19 cellular contexts compared by ENCODE assay signal in genomic region chr15:73442968-73443367, GRCh38. TPM values are rescaled to one million over a fixed set of nuclear protein-coding genes. Genes with fewer than 3 reads are reported as not detected.
DNase-seq lines count a peak whose midpoint lies in the region; ATAC-seq and TF ChIP-seq lines count a peak whose summit lies in the region.
"Had no signal": no experiment of that assay in that cellular context is flagged by ENCODE, and none has a peak within 500 bp of the region (broad histone marks: within the 10 kb centered on the region; RNA-seq: fewer than 3 reads in every experiment).

REC114 (plus strand) TSS chr15:73443164; CDS start chr15:73443186, 22 bp downstream.

- H3K4me3 ChIP-seq in GM23338 (no peak within 1 kb of the TSS), endodermal cell (ENCODE audit: low read length) (no peak within 1 kb of the TSS), testis (peak within 1 kb of the TSS; percentile 45 to 46), stomach (no peak within 1 kb of the TSS)
- H3K4me3 ChIP-seq: BLaER1 treated with 17β-estradiol and CSF1 and Interleukin-3, amounts not matched to agents 10 nM and 100 nM; GM23248 had no signal

- no peak within 1 kb of the TSS for H3K4me2 ChIP-seq in GM23338
- H3K4me2 ChIP-seq: BLaER1 treated with 17β-estradiol and CSF1 and Interleukin-3, amounts not matched to agents 10 nM and 100 nM had no signal

- intact Hi-C loops in testis (cut with DNase I; ENCODE audit: low total_unique reads), result no loop called here
- intact Hi-C loops in stomach (cut with DNase I; ENCODE audit: low total_unique reads), result no loop called here

- no peaks in the 10 kb centered on the region for H3K36me3 ChIP-seq in GM23338 (ENCODE audit: insufficient read depth)
- no peaks in the 10 kb centered on the region for H3K36me3 ChIP-seq in endodermal cell (ENCODE audit: control insufficient read depth, insufficient read depth, low read length)
- H3K36me3 ChIP-seq in testis (ENCODE audit: low read depth, missing control alignments), result no peaks in the 10 kb centered on the region
- no peaks in the 10 kb centered on the region for H3K36me3 ChIP-seq in stomach
- H3K36me3 ChIP-seq: BLaER1 treated with 17β-estradiol and CSF1 and Interleukin-3, amounts not matched to agents 10 nM and 100 nM had no signal

- no peaks in the 10 kb centered on the region for H3K79me2 ChIP-seq in GM23338 (replicated peaks; ENCODE audit: insufficient read depth)

- peaks cover 8% of the 10 kb centered on the region; the same call in 1 of the 2 replicates for H3K9me2 ChIP-seq in GM23338 (ENCODE audit: insufficient read depth)

- POLR2A ChIA-PET in WTC11 (lab: Charles Lee), result no interaction called here

- TF ChIP-seq CTCF in GM23338 (conservative IDR thresholded peaks at IDR 0.05; ENCODE audit: low read depth in 2 of 2) (no peak), WTC11 (IDR thresholded peaks at IDR 0.05) (no peak), endodermal cell (conservative IDR thresholded peaks at IDR 0.05) (no peak), testis (IDR thresholded peaks at IDR 0.05) (no peak), stomach (IDR thresholded peaks at IDR 0.05) (no peak)

- H3K27ac ChIP-seq in GM23338 (ENCODE audit: low read depth) (no peak within 1 kb of the TSS), endodermal cell (ENCODE audit: low read depth, low read length) (no peak within 1 kb of the TSS), testis (no peak within 1 kb of the TSS), stomach (no peak within 1 kb of the TSS)
- H3K27ac ChIP-seq: BLaER1 treated with 17β-estradiol and CSF1 and Interleukin-3, amounts not matched to agents 10 nM and 100 nM; GM23248 had no signal

- CTCF ChIA-PET in WTC11 (lab: Charles Lee), result no interaction called here

- no peaks in the 10 kb centered on the region for H4K20me1 ChIP-seq in GM23338 (replicated peaks; ENCODE audit: insufficient read depth)
- H4K20me1 ChIP-seq: BLaER1 treated with 17β-estradiol and CSF1 and Interleukin-3, amounts not matched to agents 10 nM and 100 nM had no signal

- H2AFZ ChIP-seq in GM23338, result no peak within 1 kb of the TSS; the same call in 1 of the 2 replicates
- H2AFZ ChIP-seq: GM23248 had no signal

- H3K4me1 Mint-ChIP-seq in GM23338 (peaks cover 6% of the 10 kb centered on the region), WTC11 (no peaks in the 10 kb centered on the region), endodermal cell (no peaks in the 10 kb centered on the region)

- TF ChIP-seq EP300 in stomach (IDR thresholded peaks at IDR 0.05), result no peak

- H3K27ac Mint-ChIP-seq in GM23338, result no peak within 1 kb of the TSS
- no peak within 1 kb of the TSS for H3K27ac Mint-ChIP-seq in WTC11
- H3K27ac Mint-ChIP-seq in endodermal cell, result no peak within 1 kb of the TSS
- H3K27ac Mint-ChIP-seq: CD8-positive, alpha-beta T cell had no signal

- no peaks in the 10 kb centered on the region; the same call in 2 of the 3 replicates for H3K9me3 Mint-ChIP-seq in GM23338
- peaks cover 4% of the 10 kb centered on the region; the same call in 1 of the 2 replicates for H3K9me3 Mint-ChIP-seq in WTC11
- peaks cover 2% of the 10 kb centered on the region for H3K9me3 Mint-ChIP-seq in endodermal cell
- H3K9me3 Mint-ChIP-seq: H9 had no signal

- H3K9me3 ChIP-seq in endodermal cell (ENCODE audit: control insufficient read depth, low read length) (no peaks in the 10 kb centered on the region), testis (no peaks in the 10 kb centered on the region), stomach (no peaks in the 10 kb centered on the region)

- TF ChIP-seq POLR2A in testis (IDR thresholded peaks at IDR 0.05), result no peak
- no peak for TF ChIP-seq POLR2A in stomach (IDR thresholded peaks at IDR 0.05)

- H3K4me3 Mint-ChIP-seq in GM23338, result no peak within 1 kb of the TSS
- H3K4me3 Mint-ChIP-seq in WTC11, result no peak within 1 kb of the TSS
- no peak within 1 kb of the TSS for H3K4me3 Mint-ChIP-seq in endodermal cell
- H3K4me3 Mint-ChIP-seq: CD8-positive, alpha-beta T cell; H9 had no signal

- H3F3A ChIP-seq in GM23338 (replicated peaks; ENCODE audit: low read depth), result no peaks in the 10 kb centered on the region

- H3K36me3 Mint-ChIP-seq in GM23338 (ENCODE audit: low read depth), result no peaks in the 10 kb centered on the region
- H3K36me3 Mint-ChIP-seq in WTC11, result no peaks in the 10 kb centered on the region
- no peaks in the 10 kb centered on the region for H3K36me3 Mint-ChIP-seq in endodermal cell (ENCODE audit: low read depth)

- WGBS in endodermal cell (ENCODE audit: insufficient coverage in 1 of 2, insufficient read length in 1 of 2), 2 experiments, result 94% methylated on average over 19 to 22 of the region's 22 CpGs
- 50 to 82% methylated on average over 2 to 19 of the region's 22 CpGs for WGBS in testis, 2 donors
- 93 to 96% (median 94%) methylated on average over 22 of the region's 22 CpGs for WGBS in stomach, 5 donors

- DNase-seq in GM23338 (ENCODE audit: low spot score) (peak; percentile 34), WTC11 (ENCODE audit: low spot score) (peak; percentile 20), endodermal cell (peak; percentile 43), testis (peak; percentile 80), stomach (no peak), LoVo (ENCODE audit: low spot score) (no peak)
- no peak for DNase-seq in effector CD8-positive, alpha-beta T cell (lab: John Stamatoyannopoulos, UW)
- DNase-seq: 8988T; Calu3; CD8-positive, alpha-beta T cell; DMS53; DND-41; EL; GM23248; H9 had no signal

- H3K27me3 ChIP-seq in GM23338 (ENCODE audit: insufficient read depth) (no peaks in the 10 kb centered on the region), endodermal cell (ENCODE audit: control insufficient read depth, insufficient read depth, low read length, poor library complexity, severe bottlenecking) (no peaks in the 10 kb centered on the region), testis (no peaks in the 10 kb centered on the region), stomach (peaks cover 0 to 29% (median 4%) of the 10 kb centered on the region in 3 donors)
- H3K27me3 ChIP-seq: BLaER1 treated with 17β-estradiol and CSF1 and Interleukin-3, amounts not matched to agents 10 nM and 100 nM had no signal

- ATAC-seq in GM23338, result peak; percentile 53
- peak; percentile 66 for ATAC-seq in WTC11
- ATAC-seq: CD8-positive, alpha-beta T cell had no signal

- H3K9ac ChIP-seq in endodermal cell (ENCODE audit: extremely low read depth, low read length, poor library complexity, severe bottlenecking), result no peak within 1 kb of the TSS
- H3K9ac ChIP-seq: BLaER1 treated with 17β-estradiol and CSF1 and Interleukin-3, amounts not matched to agents 10 nM and 100 nM; GM23248 had no signal

- H3K4me1 ChIP-seq in GM23338 (ENCODE audit: insufficient read depth) (no peaks in the 10 kb centered on the region), endodermal cell (ENCODE audit: control insufficient read depth, insufficient read depth, low read length) (no peaks in the 10 kb centered on the region), testis (no peaks in the 10 kb centered on the region), stomach (no peaks in the 10 kb centered on the region)

- H3K27me3 Mint-ChIP-seq in GM23338 (ENCODE audit: insufficient read depth, low read depth, poor library complexity) (no peaks in the 10 kb centered on the region), WTC11 (ENCODE audit: low read depth) (no peaks in the 10 kb centered on the region), endodermal cell (ENCODE audit: insufficient read depth) (no peaks in the 10 kb centered on the region)

TF ChIP-seq in GM23338, 12 proteins besides CTCF, POLR2A, EP300 and RAD21 (continues in another document):
- TF ChIP-seq CREB1 (CRISPR knock-in tag; IDR thresholded peaks at IDR 0.05; ENCODE audit: low read depth), result no peak
- TF ChIP-seq ETS1 (IDR thresholded peaks at IDR 0.05), result no peak
- no peak for TF ChIP-seq NANOG (IDR thresholded peaks at IDR 0.05; ENCODE audit: borderline replicate concordance)
- no peak for TF ChIP-seq ZNF331 (CRISPR knock-in tag; IDR thresholded peaks at IDR 0.05; ENCODE audit: low read depth)
- no peak for TF ChIP-seq POLR2AphosphoS5 (IDR thresholded peaks at IDR 0.05; ENCODE audit: low read depth)

TF ChIP-seq in WTC11, 78 proteins besides CTCF, POLR2A, EP300 and RAD21 (continues in another document):
- TF ChIP-seq FOXP4 (CRISPR knock-in tag; IDR thresholded peaks at IDR 0.05), result no peak
- no peak for TF ChIP-seq ATF3 (CRISPR knock-in tag; conservative IDR thresholded peaks at IDR 0.05)

RNA-seq across cellular contexts. Expression of gene REC114, which starts in this region (rescaled TPM):
- total RNA-seq in GM23338 (2014; rRNA removed; shearing (Covaris generic)), result not detected in 2 replicates
- polyA plus RNA-seq in GM23338 (2016; fragmentation: Nextera tagmentation; extraction: Ambion mirVana) (not detected in 2 replicates), testis (ENCODE audit: insufficient read depth, low read depth, low replicate concordance) (102 TPM), stomach (not detected)
- total RNA-seq in WTC11 (2021) (not detected in 3 replicates), endodermal cell (not detected), testis (10 to 100 TPM; 28.7 to 28.8 TPM), stomach (not detected)
- polyA plus RNA-seq in endodermal cell (2013, experiment 1 of 2), result not detected
- not detected for polyA plus RNA-seq in endodermal cell (2013, experiment 2 of 2)
- total RNA-seq: A673; Calu3; CD8-positive, alpha-beta T cell; G401; GM23248; H9 had no signal
- polyA plus RNA-seq: AG04450, GM23248 had no signal

Comparison
In these comparisons a context has a peak if more than half of its experiments do, and no peak if none do; other contexts are left out.
1. RNA of gene REC114 (total RNA-seq): 28.7 to 28.8 TPM in testis; not detected in GM23338, not detected in WTC11, not detected in endodermal cell and not detected in stomach; every median in the first group is over 10 times any median in the second.
2. RNA of gene REC114 (polyA plus RNA-seq): 102 TPM in testis (single experiment); not detected in GM23338 and not detected in stomach; every median in the first group is over 10 times any median in the second.
3. Peak in DNase-seq and ATAC-seq in GM23338; RNA of the gene not detected or under 1 TPM.
4. Peak in DNase-seq and ATAC-seq in WTC11; RNA of the gene not detected or under 1 TPM.
5. Peak in DNase-seq in endodermal cell; RNA of the gene not detected or under 1 TPM.
6. H3K4me3 ChIP-seq: peak in testis (2 of 2); none in GM23338 (single experiment), endodermal cell (single experiment) and stomach (0 of 4).